Comparison of ENCODE assay signal across 16 cellular contexts in the genomic region with DNA sequence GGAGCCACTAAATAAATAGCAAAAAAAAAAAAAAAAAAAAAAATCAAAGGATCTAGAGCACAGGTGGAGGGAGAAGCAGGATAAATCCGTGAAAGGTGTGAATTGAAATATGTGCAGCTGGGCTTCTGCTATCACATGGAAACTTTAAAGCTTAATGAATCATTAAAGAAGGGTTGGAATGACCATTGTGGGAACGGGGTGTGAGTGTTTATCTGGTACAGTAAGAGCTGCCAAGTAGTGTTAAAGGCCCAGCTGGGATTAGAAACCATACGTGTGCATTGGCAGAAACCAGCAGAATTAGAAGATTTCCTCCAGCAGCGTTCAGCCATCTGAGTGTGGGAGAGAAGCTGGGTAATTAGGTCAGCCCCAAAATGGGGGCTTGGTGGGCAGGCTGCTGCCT. TPM values are rescaled to one million over a fixed set of nuclear protein-coding genes. Genes with fewer than 3 reads are reported as not detected.
DNase-seq lines count a peak whose midpoint lies in the region; ATAC-seq and TF ChIP-seq lines count a peak whose summit lies in the region.
"Had no signal": no experiment of that assay in that cellular context is flagged by ENCODE, and none has a peak within 500 bp of the region (broad histone marks: within the 10 kb centered on the region; RNA-seq: fewer than 3 reads in every experiment).

No MANE protein-coding gene starts in this region.

- H3K36me3 Mint-ChIP-seq in CD4-positive, alpha-beta memory T cell, result no peaks in the 10 kb centered on the region
- H3K36me3 Mint-ChIP-seq: IgD-negative memory B cell had no signal

- H3K36me3 ChIP-seq in right atrium auricular region, result no peaks in the 10 kb centered on the region
- H3K36me3 ChIP-seq in duodenal mucosa (ENCODE audit: control insufficient read depth in 1 of 2, insufficient read depth in 2 of 2, low read length in 2 of 2), result no peaks in the 10 kb centered on the region
- no peaks in the 10 kb centered on the region for H3K36me3 ChIP-seq in left lung
- H3K36me3 ChIP-seq in aorta (ENCODE audit: control insufficient read depth in 1 of 2, insufficient read depth in 2 of 2, low read length in 1 of 2), result no peaks in the 10 kb centered on the region
- H3K36me3 ChIP-seq in CD4-positive, alpha-beta memory T cell (ENCODE audit: insufficient read depth, low read length), result no peaks in the 10 kb centered on the region

- POLR2A ChIA-PET in CD4-positive, alpha-beta memory T cell (lab: Charles Lee; ENCODE audit: partially characterized antibody), result no interaction called here

- H3K4me1 Mint-ChIP-seq in CD4-positive, alpha-beta memory T cell, result peaks cover 0 to 6% (median 4%) of the 10 kb centered on the region in 4 donors

- H3K4me3 Mint-ChIP-seq in CD4-positive, alpha-beta memory T cell, result no peak overlapping the region
- H3K4me3 Mint-ChIP-seq: IgD-negative memory B cell had no signal

- H3K27me3 ChIP-seq in right atrium auricular region, result no peaks in the 10 kb centered on the region
- no peaks in the 10 kb centered on the region for H3K27me3 ChIP-seq in duodenal mucosa (ENCODE audit: control insufficient read depth in 1 of 2, insufficient read depth in 2 of 2, low read length in 2 of 2)
- no peaks in the 10 kb centered on the region for H3K27me3 ChIP-seq in left lung
- no peaks in the 10 kb centered on the region for H3K27me3 ChIP-seq in aorta (ENCODE audit: control insufficient read depth in 1 of 2, insufficient read depth in 2 of 2, low read length in 1 of 2)
- H3K27me3 ChIP-seq in CD4-positive, alpha-beta memory T cell (ENCODE audit: insufficient read depth, low read length), result no peaks in the 10 kb centered on the region

- H3K27ac ChIP-seq in right atrium auricular region, result peak overlapping the region in 1 of 2 donors; percentile 11
- H3K27ac ChIP-seq in duodenal mucosa (ENCODE audit: low read depth, low read length), result peak overlapping the region; percentile 66
- no peak overlapping the region for H3K27ac ChIP-seq in left lung
- H3K27ac ChIP-seq in aorta (ENCODE audit: low read depth in 1 of 2, low read length in 2 of 2), result no peak overlapping the region
- H3K27ac ChIP-seq in CD4-positive, alpha-beta memory T cell (ENCODE audit: low read depth, low read length), result no peak overlapping the region

- H3K4me1 ChIP-seq in right atrium auricular region, result peaks cover 0 to 23% of the 10 kb centered on the region in 2 donors
- peaks cover 21 to 25% of the 10 kb centered on the region in 2 donors for H3K4me1 ChIP-seq in duodenal mucosa (ENCODE audit: control insufficient read depth in 1 of 2, insufficient read depth in 2 of 2, low read length in 2 of 2)
- peaks cover 0 to 6% of the 10 kb centered on the region in 2 donors for H3K4me1 ChIP-seq in left lung
- H3K4me1 ChIP-seq in aorta (ENCODE audit: control insufficient read depth in 1 of 2, insufficient read depth in 2 of 2, low read length in 2 of 2), result no peaks in the 10 kb centered on the region
- H3K4me1 ChIP-seq in CD4-positive, alpha-beta memory T cell (ENCODE audit: insufficient read depth, low read length), result no peaks in the 10 kb centered on the region

- 5 to 8% methylated on average over 4 of the region's 4 CpGs for WGBS in aorta, 2 donors

- peak overlapping the region in 1 of 2 donors; percentile 52 for H3K9ac ChIP-seq in duodenal mucosa (ENCODE audit: low read depth in 1 of 2, low read length in 2 of 2)

- no peaks in the 10 kb centered on the region for H3K9me3 ChIP-seq in right atrium auricular region
- no peaks in the 10 kb centered on the region for H3K9me3 ChIP-seq in duodenal mucosa (ENCODE audit: control insufficient read depth in 1 of 2, low read length in 2 of 2)
- H3K9me3 ChIP-seq in left lung, result no peaks in the 10 kb centered on the region
- no peaks in the 10 kb centered on the region for H3K9me3 ChIP-seq in aorta (ENCODE audit: control insufficient read depth, low read length)
- no peaks in the 10 kb centered on the region for H3K9me3 ChIP-seq in CD4-positive, alpha-beta memory T cell (ENCODE audit: control insufficient read depth in 1 of 2, low read length in 2 of 2)
- H3K9me3 ChIP-seq: A549 had no signal

- H3K4me3 ChIP-seq in right atrium auricular region (no peak overlapping the region), duodenal mucosa (ENCODE audit: low read depth in 1 of 2, low read length in 2 of 2) (no peak overlapping the region), left lung (no peak overlapping the region), aorta (ENCODE audit: low read length in 2 of 2) (no peak overlapping the region)
- no peak overlapping the region for H3K4me3 ChIP-seq in CD4-positive, alpha-beta memory T cell (ENCODE audit: low read length in 2 of 2)
- H3K4me3 ChIP-seq: A549 had no signal

- H3K9me3 Mint-ChIP-seq in CD4-positive, alpha-beta memory T cell, result no peaks in the 10 kb centered on the region
- H3K9me3 Mint-ChIP-seq: IgD-negative memory B cell had no signal

- peaks cover 0 to 3% of the 10 kb centered on the region in 2 donors for H3K27me3 Mint-ChIP-seq in CD4-positive, alpha-beta memory T cell
- H3K27me3 Mint-ChIP-seq: IgD-negative memory B cell had no signal

- CTCF ChIA-PET in CD4-positive, alpha-beta memory T cell (lab: Charles Lee; ENCODE audit: partially characterized antibody), result interaction anchor here (0.6 to 1.4 kb wide), 2 partner anchors 22 to 274 kb away, joined by 3 to 4 read pairs; no protein-coding TSS in a partner anchor

- peak overlapping the region in 1 of 7 donors; percentile 42 for H3K27ac Mint-ChIP-seq in CD4-positive, alpha-beta memory T cell

- ATAC-seq in Right ventricle myocardium inferior, result peak; percentile 32
- peak; percentile 67 for ATAC-seq in left lung
- no peak for ATAC-seq in aorta (ENCODE audit: low FRiP score)
- no peak for ATAC-seq in GM19452 (IDR thresholded peaks at IDR 0.05; ENCODE audit: unreplicated experiment)
- ATAC-seq: A549 had no signal

- intact Hi-C loops in Right ventricle myocardium inferior (cut with DNase I), result no loop called here
- intact Hi-C loops in left lung (cut with DNase I), result loop anchor here in 1 of 2 donors (10.0 kb wide), 1 partner anchor 54 kb away; no protein-coding TSS in a partner anchor
- intact Hi-C loops in aorta (cut with DNase I), result no loop called here
- intact Hi-C loops in CD4-positive, alpha-beta memory T cell (cut with micrococcal nuclease), result no loop called here

- TF ChIP-seq CTCF in right atrium auricular region (IDR thresholded peaks at IDR 0.05) (no peak), left lung (IDR thresholded peaks at IDR 0.05) (no peak)

- no peak for DNase-seq in Right ventricle myocardium inferior (ENCODE audit: missing footprints)
- DNase-seq in right atrium auricular region (ENCODE audit: low spot score), result no peak
- no peak for DNase-seq in left lung
- peak; percentile 14 to 15 for DNase-seq in aorta
- DNase-seq in hippocampal formation (lab: John Stamatoyannopoulos, UW), result no peak
- no peak for DNase-seq in CD4-positive, alpha-beta memory T cell
- DNase-seq: activated CD4-positive, alpha-beta T cell treated with anti-CD3 and anti-CD28 coated beads for 1 hour; DMS79 treated with DMSO at 0.1 percent for 48 hours; left cardiac atrium had no signal

RNA-seq across cellular contexts. Expression of a gene that starts 13.4 kb away (rescaled TPM):
- total RNA-seq in Right ventricle myocardium inferior (not detected), right atrium auricular region (not detected), left lung (not detected), aorta (under 1 TPM in 1 of 2 donors, not detected in 1; 0.99 TPM)
- 1 to 10 TPM in 1 of 2 donors, not detected in 1; 1.1 TPM for polyA plus RNA-seq in aorta
- total RNA-seq in CD4-positive, alpha-beta memory T cell, result under 1 TPM in 1 of 2 experiments, not detected in 1; 0.64 TPM
- 1 to 10 TPM in 1 of 2 donors, not detected in 1; 1.1 TPM for polyA plus RNA-seq in CD4-positive, alpha-beta memory T cell
- total RNA-seq: left cardiac atrium, NCI-H460, SK-MEL-5, urinary bladder had no signal

RNA-seq across cellular contexts. Expression of a gene that starts 20.2 kb away (rescaled TPM):
- total RNA-seq in Right ventricle myocardium inferior (80.3 TPM), right atrium auricular region (10 to 100 TPM; 21.9 to 41.1 TPM), left lung (10 to 100 TPM; 52.9 to 76.0 TPM), aorta (10 to 100 TPM; 94.4 to 98.0 TPM)
- 10 to 100 TPM in 1 of 2 donors, 1 to 10 TPM in 1; 8.8 to 50.4 TPM for polyA plus RNA-seq in aorta
- total RNA-seq in CD4-positive, alpha-beta memory T cell, result under 1 TPM; 0.23 to 0.33 TPM
- polyA plus RNA-seq in CD4-positive, alpha-beta memory T cell, result under 1 TPM in 1 of 2 donors, not detected in 1; 0.24 TPM

RNA-seq across cellular contexts. Expression of a gene that starts 21.1 kb away (rescaled TPM):
- total RNA-seq in Right ventricle myocardium inferior (24.1 TPM), right atrium auricular region (10 to 100 TPM; 28.6 to 37.2 TPM), left lung (10 to 100 TPM; 21.3 to 65.2 TPM), aorta (10 to 100 TPM; 26.3 to 57.6 TPM)
- polyA plus RNA-seq in aorta, result 10 to 100 TPM in 1 of 2 donors, 1 to 10 TPM in 1; 8.1 to 32.6 TPM
- total RNA-seq in CD4-positive, alpha-beta memory T cell, result 1 to 10 TPM; 1.9 to 2.0 TPM
- polyA plus RNA-seq in CD4-positive, alpha-beta memory T cell, result not detected

RNA-seq across cellular contexts. Expression of a gene that starts 41.8 kb away (rescaled TPM):
- total RNA-seq in Right ventricle myocardium inferior, result 29.6 TPM
- 10 to 100 TPM; 10.5 to 18.1 TPM for total RNA-seq in right atrium auricular region
- total RNA-seq in left lung, result 10 to 100 TPM; 18.5 to 21.7 TPM
- total RNA-seq in aorta, result 10 to 100 TPM; 10.6 to 16.9 TPM
- 10 to 100 TPM in 1 of 2 donors, 1 to 10 TPM in 1; 8.4 to 18.6 TPM for polyA plus RNA-seq in aorta
- total RNA-seq in CD4-positive, alpha-beta memory T cell, result 10 to 100 TPM; 32.3 to 35.4 TPM
- 10 to 100 TPM; 23.5 to 26.4 TPM for polyA plus RNA-seq in CD4-positive, alpha-beta memory T cell

RNA-seq across cellular contexts. Expression of a gene that starts 50.4 kb away (rescaled TPM):
- total RNA-seq in Right ventricle myocardium inferior, result 99.7 TPM
- total RNA-seq in right atrium auricular region, result 100 to 1,000 TPM in 1 of 2 donors, 10 to 100 TPM in 1; 96.7 to 146 TPM
- 100 to 1,000 TPM; 266 to 280 TPM for total RNA-seq in left lung
- 100 to 1,000 TPM; 247 to 533 TPM for total RNA-seq in aorta
- polyA plus RNA-seq in aorta, result 100 to 1,000 TPM; 146 to 200 TPM
- 100 to 1,000 TPM; 314 to 331 TPM for total RNA-seq in CD4-positive, alpha-beta memory T cell
- polyA plus RNA-seq in CD4-positive, alpha-beta memory T cell, result 100 to 1,000 TPM; 116 to 207 TPM

Comparison
In these comparisons a context has a peak if more than half of its experiments do, and no peak if none do; other contexts are left out.
1. ATAC-seq: peak in Right ventricle myocardium inferior (single experiment) and left lung (single experiment); none in aorta (single experiment) and GM19452 (single experiment).
2. DNase-seq: peak in aorta (2 of 2); none in Right ventricle myocardium inferior (single experiment), right atrium auricular region (single experiment), left lung (0 of 2), hippocampal formation (0 of 2) and CD4-positive, alpha-beta memory T cell (0 of 5).
3. RNA of a gene that starts 20.2 kb away (total RNA-seq): 94.4 to 98.0 TPM in aorta, 80.3 TPM in Right ventricle myocardium inferior (single experiment), 52.9 to 76.0 TPM in left lung and 21.9 to 41.1 TPM in right atrium auricular region; 0.23 to 0.33 TPM in CD4-positive, alpha-beta memory T cell; every median in the first group is over 10 times any median in the second.